15 cellular contexts compared by ENCODE assay signal in genomic region chr3:28053759-28054158, GRCh38.
DNase-seq lines count a peak whose midpoint lies in the region; ATAC-seq, FAIRE-seq and TF ChIP-seq lines count a peak whose summit lies in the region.
"Had no signal": no experiment of that assay in that cellular context is flagged by ENCODE, and none has a peak within 500 bp of the region (broad histone marks: within the 10 kb centered on the region; RNA-seq: fewer than 3 reads in every experiment).

No MANE protein-coding gene starts in this region.

- no peak overlapping the region for H3K4me3 ChIP-seq in bronchial epithelial cell (ENCODE audit: low read depth, low read length)
- H3K4me3 ChIP-seq in thyroid gland (replicated peaks in 1 of 3): no peak overlapping the region
- H3K4me3 ChIP-seq: BLaER1, upper lobe of right lung had no signal

- no peaks in the 10 kb centered on the region for H3K36me3 ChIP-seq in bronchial epithelial cell (ENCODE audit: control insufficient read depth, insufficient read depth, low read length)
- no peaks in the 10 kb centered on the region for H3K36me3 ChIP-seq in thyroid gland
- H3K36me3 ChIP-seq: BLaER1, upper lobe of right lung had no signal

- H3K4me3 Mint-ChIP-seq in activated CD8-positive, alpha-beta memory T cell treated with anti-CD3 and anti-CD28 coated beads, Interleukin-2, amount 10 ng/mL, durations not matched to agents 7 days and 5 days: no peak overlapping the region
- H3K4me3 Mint-ChIP-seq: activated naive CD8-positive, alpha-beta T cell; endodermal cell; naive thymus-derived CD4-positive, alpha-beta T cell had no signal

- peaks cover 13% of the 10 kb centered on the region for H3K4me1 Mint-ChIP-seq in activated CD8-positive, alpha-beta memory T cell treated with anti-CD3 and anti-CD28 coated beads, Interleukin-2, amount 10 ng/mL, durations not matched to agents 7 days and 5 days

- no peak overlapping the region for H3K27ac ChIP-seq in thyroid gland
- H3K27ac ChIP-seq: BLaER1, upper lobe of right lung had no signal

- peak overlapping the region; percentile 59 for H3K27ac Mint-ChIP-seq in activated CD8-positive, alpha-beta memory T cell treated with anti-CD3 and anti-CD28 coated beads, Interleukin-2, amount 10 ng/mL, durations not matched to agents 7 days and 5 days
- H3K27ac Mint-ChIP-seq: endodermal cell; naive thymus-derived CD4-positive, alpha-beta T cell had no signal

- TF ChIP-seq CTCF in bronchial epithelial cell (IDR thresholded peaks at IDR 0.05; ENCODE audit: insufficient read depth, low read length, severe bottlenecking): no peak
- TF ChIP-seq CTCF in thyroid gland (IDR thresholded peaks at IDR 0.05): no peak

- peak; percentile 53 for ATAC-seq in activated CD8-positive, alpha-beta memory T cell treated with anti-CD3 and anti-CD28 coated beads, Interleukin-2, amount 10 ng/mL, durations not matched to agents 7 days and 5 days
- no peak for ATAC-seq in GM18861 (IDR thresholded peaks at IDR 0.05; ENCODE audit: unreplicated experiment)
- ATAC-seq: naive thymus-derived CD4-positive, alpha-beta T cell; upper lobe of right lung had no signal

- peak; percentile 84 for FAIRE-seq in bronchial epithelial cell (lab: Jason Lieb, UNC)

- intact Hi-C loops in thyroid gland (cut with DNase I): no loop called here

- H3K9me3 ChIP-seq in thyroid gland: no peaks in the 10 kb centered on the region
- H3K9me3 ChIP-seq: BLaER1, upper lobe of right lung had no signal

- TF ChIP-seq POLR2A in thyroid gland (IDR thresholded peaks at IDR 0.05): no peak

- CTCF ChIA-PET in activated CD8-positive, alpha-beta memory T cell treated with anti-CD3 and anti-CD28 coated beads, Interleukin-2, amount 10 ng/mL, durations not matched to agents 7 days and 5 days (lab: Charles Lee): interaction anchor here (0.6 to 1.3 kb wide), 2 partner anchors 152 to 272 kb away, joined by 3 to 4 read pairs; no protein-coding TSS in a partner anchor

- H3K4me1 ChIP-seq in thyroid gland: no peaks in the 10 kb centered on the region
- H3K4me1 ChIP-seq: BLaER1, upper lobe of right lung had no signal

- peaks cover 1% of the 10 kb centered on the region for H3K36me3 Mint-ChIP-seq in activated CD8-positive, alpha-beta memory T cell treated with anti-CD3 and anti-CD28 coated beads, Interleukin-2, amount 10 ng/mL, durations not matched to agents 7 days and 5 days

- H3K27me3 Mint-ChIP-seq in activated CD8-positive, alpha-beta memory T cell treated with anti-CD3 and anti-CD28 coated beads, Interleukin-2, amount 10 ng/mL, durations not matched to agents 7 days and 5 days: peaks cover 2% of the 10 kb centered on the region
- H3K27me3 Mint-ChIP-seq: activated naive CD8-positive, alpha-beta T cell had no signal

- no peaks in the 10 kb centered on the region for H3K9me3 Mint-ChIP-seq in activated CD8-positive, alpha-beta memory T cell treated with anti-CD3 and anti-CD28 coated beads, Interleukin-2, amount 10 ng/mL, durations not matched to agents 7 days and 5 days (ENCODE audit: low read depth)

- H3K27me3 ChIP-seq in bronchial epithelial cell (ENCODE audit: control insufficient read depth, insufficient read depth, low read length) (peaks cover 2% of the 10 kb centered on the region), thyroid gland (no peaks in the 10 kb centered on the region)
- H3K27me3 ChIP-seq: BLaER1, upper lobe of right lung had no signal

- no peak for DNase-seq in activated CD8-positive, alpha-beta memory T cell treated with anti-CD3 and anti-CD28 coated beads, Interleukin-2, amount 10 ng/mL, durations not matched to agents 7 days and 5 days
- DNase-seq in activated CD8-positive, alpha-beta memory T cell treated with anti-CD3 and anti-CD28 coated beads, Interleukin-2, amount 50 U/mL, for 4 hours: no peak
- DNase-seq in LoVo (ENCODE audit: low spot score) (peak; percentile 55), bronchial epithelial cell (ENCODE audit: low read depth) (peak; percentile 90), thyroid gland (no peak), GM19240 (ENCODE audit: insufficient read length, low spot score) (no peak)
- DNase-seq in stimulated activated CD4-positive, alpha-beta T cell treated with anti-CD3 and anti-CD28 coated beads, Interleukin-1b, Interleukin-23, amount 100 ng/mL, for 48 hours: peak; percentile 45
- DNase-seq: endodermal cell; naive thymus-derived CD4-positive, alpha-beta T cell; NCI-H1694 treated with DMSO at 0.1 percent for 48 hours; OCI-M1; upper lobe of right lung had no signal

- 33 to 41% methylated on average over 1 of the region's 1 CpG for WGBS in thyroid gland, 2 donors

Comparison
In these comparisons a context has a peak if more than half of its experiments do, and no peak if none do; other contexts are left out.
1. DNase-seq: peak in LoVo (single experiment), bronchial epithelial cell (single experiment) and stimulated activated CD4-positive, alpha-beta T cell treated with anti-CD3 and anti-CD28 coated beads, Interleukin-1b, Interleukin-23, amount 100 ng/mL, for 48 hours (single experiment); none in activated CD8-positive, alpha-beta memory T cell treated with anti-CD3 and anti-CD28 coated beads, Interleukin-2, amount 10 ng/mL, durations not matched to agents 7 days and 5 days (single experiment), activated CD8-positive, alpha-beta memory T cell treated with anti-CD3 and anti-CD28 coated beads, Interleukin-2, amount 50 U/mL, for 4 hours (single experiment), thyroid gland (0 of 2) and GM19240 (single experiment).